ENCODE assay signal across 15 cellular contexts in the genomic region with DNA sequence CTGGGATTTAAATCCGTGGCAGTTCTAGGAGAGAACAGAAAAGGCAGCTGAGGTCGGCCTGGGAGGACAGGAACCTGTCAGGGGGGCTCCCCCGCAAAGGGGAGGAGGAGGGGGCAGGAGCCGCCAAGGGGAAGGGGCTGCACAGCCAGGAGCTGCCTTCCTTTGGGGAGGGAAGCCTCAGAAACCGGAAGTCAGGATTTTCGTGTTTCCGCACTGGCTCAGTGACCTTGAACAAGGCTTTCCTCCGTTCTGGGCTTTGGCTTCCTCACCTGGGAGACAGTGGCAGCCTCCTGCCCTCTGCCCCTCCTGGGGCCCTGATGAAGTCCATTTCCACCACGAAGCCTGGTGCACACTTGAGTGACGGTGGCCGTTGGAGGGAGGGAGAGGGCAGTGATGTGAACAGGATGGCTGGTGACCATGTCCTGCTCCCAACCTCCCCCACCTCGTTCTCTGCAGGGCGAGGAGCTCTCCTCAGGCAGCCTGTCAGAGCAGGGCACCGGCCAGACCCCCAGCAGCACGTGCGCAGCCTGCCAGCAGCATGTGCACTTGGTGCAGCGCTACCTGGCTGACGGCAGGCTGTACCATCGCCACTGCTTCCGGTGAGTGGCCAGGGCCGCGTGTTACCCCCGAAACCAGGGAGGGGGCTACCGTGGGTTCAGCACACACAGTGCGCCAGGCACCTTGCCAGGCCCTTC. TPM values are rescaled to one million over a fixed set of nuclear protein-coding genes. Genes with fewer than 3 reads are reported as not detected.
"Had no signal": no experiment of that assay in that cellular context is flagged by ENCODE, and none has a peak within 500 bp of the region (broad histone marks: within the 10 kb centered on the region; RNA-seq: fewer than 3 reads in every experiment).

No MANE protein-coding gene starts in this region.

- H3K4me3 Mint-ChIP-seq: activated naive CD8-positive, alpha-beta T cell treated with anti-CD3 and anti-CD28 coated beads, Interleukin-2, amount 10 ng/mL, durations not matched to agents 7 days and 5 days; type B pancreatic cell had no signal

- H3K27ac ChIP-seq: lower lobe of right lung, neutrophil had no signal

- H3K27me3 ChIP-seq: breast epithelium, neutrophil had no signal

- H3K27me3 Mint-ChIP-seq: activated naive CD8-positive, alpha-beta T cell treated with anti-CD3 and anti-CD28 coated beads, Interleukin-2, amount 10 ng/mL, durations not matched to agents 7 days and 5 days; naive B cell; type B pancreatic cell had no signal

- H3K4me1 ChIP-seq: breast epithelium had no signal

- H3K27ac Mint-ChIP-seq: type B pancreatic cell had no signal

- DNase-seq: activated CD4-positive, alpha-beta T cell treated with anti-CD3 and anti-CD28 coated beads, Interleukin-2, amount 50 U/mL, for 4 hours; activated gamma-delta T cell; activated naive CD8-positive, alpha-beta T cell treated with anti-CD3 and anti-CD28 coated beads, Interleukin-2, amount 10 ng/mL, durations not matched to agents 7 days and 5 days; activated T-cell treated with anti-CD3 and anti-CD28 coated beads, Interleukin-2, amount 50 U/mL, for 48 hours; anterior cingulate cortex; lower lobe of right lung; midbrain; naive B cell; SK-N-SH; T-helper 1 cell had no signal

- H3K9me3 Mint-ChIP-seq: activated naive CD8-positive, alpha-beta T cell treated with anti-CD3 and anti-CD28 coated beads, Interleukin-2, amount 10 ng/mL, durations not matched to agents 7 days and 5 days; naive B cell; type B pancreatic cell had no signal

- H3K4me3 ChIP-seq: breast epithelium, lower lobe of right lung, smooth muscle cell had no signal

- H3K9me3 ChIP-seq: breast epithelium, lower lobe of right lung, neutrophil, SK-N-SH had no signal

- H3K9ac ChIP-seq: SK-N-SH had no signal

RNA-seq across cellular contexts. Expression of gene C22orf23, which starts 34.7 kb away (rescaled TPM):
- total RNA-seq: activated naive CD8-positive, alpha-beta T cell treated with anti-CD3 and anti-CD28 coated beads, Interleukin-2, amount 10 ng/mL, durations not matched to agents 7 days and 5 days; kidney epithelial cell had no signal
